In genomic region chr11:126152152-126152551, GRCh38 we compare ENCODE assay signal across 30 cellular contexts.
"Had no signal": no experiment of that assay in that cellular context is flagged by ENCODE, and none has a peak within 500 bp of the region (broad histone marks: within the 10 kb centered on the region; RNA-seq: fewer than 3 reads in every experiment).

No MANE protein-coding gene starts in this region.

- H3K4me3 Mint-ChIP-seq: activated CD4-positive, alpha-beta T cell treated with anti-CD3 and anti-CD28 coated beads, Interleukin-2, amount 10 ng/mL, durations not matched to agents 24 days and 14 days; activated CD8-positive, alpha-beta T cell treated with anti-CD3 and anti-CD28 coated beads for 36 hours; activated naive CD4-positive, alpha-beta T cell treated with anti-CD3 and anti-CD28 coated beads for 36 hours; activated naive CD8-positive, alpha-beta T cell; activated naive CD8-positive, alpha-beta T cell treated with anti-CD3 and anti-CD28 coated beads, Interleukin-2, amount 50 U/mL, for 24 hours; activated T-cell treated with anti-CD3 and anti-CD28 coated beads, Interleukin-2, amount 50 U/mL, for 72 hours; brain had no signal

- H3K4me1 Mint-ChIP-seq: activated CD4-positive, alpha-beta T cell treated with anti-CD3 and anti-CD28 coated beads, Interleukin-2, amount 10 ng/mL, durations not matched to agents 24 days and 14 days; activated naive CD8-positive, alpha-beta T cell treated with anti-CD3 and anti-CD28 coated beads, Interleukin-2, amount 50 U/mL, for 24 hours had no signal

- H3K36me3 ChIP-seq: MG63, SJCRH30 had no signal

- H3K27me3 ChIP-seq: MG63, SJCRH30 had no signal

- H3K27ac Mint-ChIP-seq: activated CD4-positive, alpha-beta T cell treated with anti-CD3 and anti-CD28 coated beads, Interleukin-2, amount 10 ng/mL, durations not matched to agents 24 days and 14 days; activated CD8-positive, alpha-beta T cell treated with anti-CD3 and anti-CD28 coated beads for 36 hours; activated naive CD4-positive, alpha-beta T cell treated with anti-CD3 and anti-CD28 coated beads for 36 hours; activated naive CD8-positive, alpha-beta T cell; activated naive CD8-positive, alpha-beta T cell treated with anti-CD3 and anti-CD28 coated beads, Interleukin-2, amount 50 U/mL, for 24 hours; activated T-cell treated with anti-CD3 and anti-CD28 coated beads, Interleukin-2, amount 50 U/mL, for 72 hours; activated T-helper 2 cell treated with anti-CD3 and anti-CD28 coated beads, Interferon-gamma antibody, Interleukin-2, Interleukin-4, amounts not matched to agents 10 μg/mL and 5 μg/mL and 100 μg/mL, durations not matched to agents 14 hours and 24 hours and 36 hours had no signal

- DNase-seq: activated CD4-positive, alpha-beta T cell treated with anti-CD3 and anti-CD28 coated beads, Interleukin-2, amount 10 ng/mL, durations not matched to agents 24 days and 14 days; activated CD4-positive, alpha-beta T cell treated with anti-CD3 and anti-CD28 coated beads, Interleukin-2, amount 50 U/mL, for 4 hours; activated CD8-positive, alpha-beta T cell treated with anti-CD3 and anti-CD28 coated beads for 36 hours; activated gamma-delta T cell; activated naive CD4-positive, alpha-beta T cell treated with anti-CD3 and anti-CD28 coated beads for 36 hours; activated naive CD8-positive, alpha-beta T cell treated with anti-CD3 and anti-CD28 coated beads, Interleukin-2, amount 50 U/mL, for 24 hours; activated T-cell treated with anti-CD3 and anti-CD28 coated beads, Interleukin-2, amount 50 U/mL, for 1 hour; activated T-cell treated with anti-CD3 and anti-CD28 coated beads, Interleukin-2, amount 50 U/mL, for 72 hours; anterior cingulate cortex; caudate nucleus; cerebellar nuclear complex; Kasumi-1; MG63; NCI-H1048; NCI-H1105 treated with DMSO at 0.1 percent for 48 hours; NCI-H1436; NCI-H1694; NCI-H1930; NCI-H2081 treated with DMSO at 0.1 percent for 48 hours; NCI-H226; NCI-H446 treated with DMSO at 0.1 percent for 48 hours; NCI-H524; NCI-H69; SHP77; SJCRH30; T1000 had no signal

- H3K27ac ChIP-seq: SJCRH30 had no signal

- FAIRE-seq: bronchial epithelial cell had no signal

- H3K4me3 ChIP-seq: MG63, SJCRH30 had no signal
